In genomic region chr10:11311027-11311426, GRCh38 we compare ENCODE assay signal across 30 cellular contexts.
DNase-seq lines count a peak whose midpoint lies in the region; ATAC-seq and TF ChIP-seq lines count a peak whose summit lies in the region.
"Had no signal": no experiment of that assay in that cellular context is flagged by ENCODE, and none has a peak within 500 bp of the region (broad histone marks: within the 10 kb centered on the region; RNA-seq: fewer than 3 reads in every experiment).

No MANE protein-coding gene starts in this region.

- H3K27me3 Mint-ChIP-seq in activated naive CD4-positive, alpha-beta T cell treated with anti-CD3 and anti-CD28 coated beads, Interleukin-2, amount 10 ng/mL, durations not matched to agents 7 days and 5 days = no peaks in the 10 kb centered on the region
- no peaks in the 10 kb centered on the region for H3K27me3 Mint-ChIP-seq in activated CD4-positive, alpha-beta memory T cell treated with anti-CD3 and anti-CD28 coated beads, Interleukin-2, amount 10 ng/mL, durations not matched to agents 7 days and 5 days
- H3K27me3 Mint-ChIP-seq: progenitor cell of endocrine pancreas had no signal

- H3K9me3 Mint-ChIP-seq in activated naive CD4-positive, alpha-beta T cell treated with anti-CD3 and anti-CD28 coated beads, Interleukin-2, amount 10 ng/mL, durations not matched to agents 7 days and 5 days = peaks cover 25% of the 10 kb centered on the region
- peaks cover 7% of the 10 kb centered on the region for H3K9me3 Mint-ChIP-seq in activated CD4-positive, alpha-beta memory T cell treated with anti-CD3 and anti-CD28 coated beads, Interleukin-2, amount 10 ng/mL, durations not matched to agents 7 days and 5 days

- H3K36me3 ChIP-seq in mucosa of descending colon (ENCODE audit: low read depth) = no peaks in the 10 kb centered on the region
- H3K36me3 ChIP-seq: MG63, right lobe of liver, thyroid gland, uterus had no signal

- H3K4me1 Mint-ChIP-seq in activated naive CD4-positive, alpha-beta T cell treated with anti-CD3 and anti-CD28 coated beads, Interleukin-2, amount 10 ng/mL, durations not matched to agents 7 days and 5 days = peaks cover 9% of the 10 kb centered on the region
- peaks cover 54% of the 10 kb centered on the region for H3K4me1 Mint-ChIP-seq in activated CD4-positive, alpha-beta memory T cell treated with anti-CD3 and anti-CD28 coated beads, Interleukin-2, amount 10 ng/mL, durations not matched to agents 7 days and 5 days

- ATAC-seq in mucosa of descending colon = peak; percentile 36
- ATAC-seq in HG03565 (IDR thresholded peaks at IDR 0.05; ENCODE audit: unreplicated experiment) = no peak
- ATAC-seq: activated naive CD4-positive, alpha-beta T cell treated with anti-CD3 and anti-CD28 coated beads, Interleukin-2, amount 50 U/mL, for 72 hours; left lung; right lobe of liver had no signal

- CTCF ChIA-PET in activated naive CD4-positive, alpha-beta T cell treated with anti-CD3 and anti-CD28 coated beads, Interleukin-2, amount 10 ng/mL, durations not matched to agents 7 days and 5 days (lab: Charles Lee) = interaction anchor here (0.7 to 1.4 kb wide), 2 partner anchors 16 to 48 kb away, joined by 3 read pairs; no protein-coding TSS in a partner anchor
- CTCF ChIA-PET in activated CD4-positive, alpha-beta memory T cell treated with anti-CD3 and anti-CD28 coated beads, Interleukin-2, amount 10 ng/mL, durations not matched to agents 7 days and 5 days (lab: Charles Lee) = interaction anchor here (0.7 kb wide), 1 partner anchor 16 kb away, joined by 3 read pairs; no protein-coding TSS in a partner anchor

- H3K36me3 Mint-ChIP-seq in activated naive CD4-positive, alpha-beta T cell treated with anti-CD3 and anti-CD28 coated beads, Interleukin-2, amount 10 ng/mL, durations not matched to agents 7 days and 5 days = peaks cover 95% of the 10 kb centered on the region
- H3K36me3 Mint-ChIP-seq in activated CD4-positive, alpha-beta memory T cell treated with anti-CD3 and anti-CD28 coated beads, Interleukin-2, amount 10 ng/mL, durations not matched to agents 7 days and 5 days (ENCODE audit: low read depth) = peaks cover 100% of the 10 kb centered on the region

- intact Hi-C loops in mucosa of descending colon (cut with DNase I, micrococcal nuclease) = no loop called here

- no peaks in the 10 kb centered on the region for H3K4me1 ChIP-seq in mucosa of descending colon (ENCODE audit: low read depth)
- H3K4me1 ChIP-seq: left lung, right lobe of liver, thyroid gland, uterus had no signal

- no peak for DNase-seq in activated naive CD4-positive, alpha-beta T cell treated with anti-CD3 and anti-CD28 coated beads, Interleukin-2, amount 10 ng/mL, durations not matched to agents 7 days and 5 days
- DNase-seq in activated naive CD4-positive, alpha-beta T cell treated with anti-CD3 and anti-CD28 coated beads, Interleukin-2, amount 50 U/mL, for 16 hours = no peak
- DNase-seq in activated CD4-positive, alpha-beta memory T cell treated with anti-CD3 and anti-CD28 coated beads, Interleukin-2, amount 10 ng/mL, durations not matched to agents 7 days and 5 days = no peak
- DNase-seq in mucosa of descending colon = no peak
- DNase-seq in SW480 (ENCODE audit: low spot score) = no peak
- DNase-seq in NCI-H2171 treated with DMSO at 0.1 percent for 48 hours (lab: John Stamatoyannopoulos, UW) = no peak
- DNase-seq: ACHN; activated CD4-positive, alpha-beta T cell treated with anti-CD3 and anti-CD28 coated beads, Interleukin-2, amount 50 U/mL, for 4 hours; cortex of kidney; DMS79; erythroblast; glutamatergic neuron; H9; left lung; mesendoderm; MG63; NCI-H1105; NCI-H187 treated with DMSO at 0.1 percent for 48 hours; NCI-H2171; NCI-H510A; nucleus accumbens; right lobe of liver; spleen; stimulated activated CD4-positive, alpha-beta T cell treated with anti-CD3 and anti-CD28 coated beads, Interleukin-2, amount 100 ng/mL, for 24 hours; stimulated activated CD8-positive, alpha-beta memory T cell treated with anti-CD3 and anti-CD28 coated beads, Interleukin-4, amount 100 ng/mL, for 48 hours; thyroid gland; uterus had no signal

- TF ChIP-seq CTCF in mucosa of descending colon (IDR thresholded peaks at IDR 0.05) = no peak

- H3K9me3 ChIP-seq in mucosa of descending colon = peaks cover 23% of the 10 kb centered on the region
- H3K9me3 ChIP-seq: right lobe of liver, thyroid gland had no signal

- POLR2A ChIA-PET in activated CD4-positive, alpha-beta memory T cell treated with anti-CD3 and anti-CD28 coated beads, Interleukin-2, amount 10 ng/mL, durations not matched to agents 7 days and 5 days (lab: Charles Lee) = no interaction called here

- H3K4me3 ChIP-seq in mucosa of descending colon = no peak overlapping the region
- H3K4me3 ChIP-seq: left lung, MG63, right lobe of liver, spleen, thyroid gland, uterus had no signal

- peak overlapping the region; percentile 11 for H3K27ac Mint-ChIP-seq in activated naive CD4-positive, alpha-beta T cell treated with anti-CD3 and anti-CD28 coated beads, Interleukin-2, amount 10 ng/mL, durations not matched to agents 7 days and 5 days
- peak overlapping the region; percentile 36 for H3K27ac Mint-ChIP-seq in activated CD4-positive, alpha-beta memory T cell treated with anti-CD3 and anti-CD28 coated beads, Interleukin-2, amount 10 ng/mL, durations not matched to agents 7 days and 5 days
- H3K27ac Mint-ChIP-seq: H9, progenitor cell of endocrine pancreas had no signal

- H3K4me3 Mint-ChIP-seq in activated naive CD4-positive, alpha-beta T cell treated with anti-CD3 and anti-CD28 coated beads, Interleukin-2, amount 10 ng/mL, durations not matched to agents 7 days and 5 days = no peak overlapping the region
- H3K4me3 Mint-ChIP-seq in activated CD4-positive, alpha-beta memory T cell treated with anti-CD3 and anti-CD28 coated beads, Interleukin-2, amount 10 ng/mL, durations not matched to agents 7 days and 5 days = no peak overlapping the region
- H3K4me3 Mint-ChIP-seq: H9 had no signal
